Comparison of ENCODE assay signal across 2 cellular contexts in the genomic region with DNA sequence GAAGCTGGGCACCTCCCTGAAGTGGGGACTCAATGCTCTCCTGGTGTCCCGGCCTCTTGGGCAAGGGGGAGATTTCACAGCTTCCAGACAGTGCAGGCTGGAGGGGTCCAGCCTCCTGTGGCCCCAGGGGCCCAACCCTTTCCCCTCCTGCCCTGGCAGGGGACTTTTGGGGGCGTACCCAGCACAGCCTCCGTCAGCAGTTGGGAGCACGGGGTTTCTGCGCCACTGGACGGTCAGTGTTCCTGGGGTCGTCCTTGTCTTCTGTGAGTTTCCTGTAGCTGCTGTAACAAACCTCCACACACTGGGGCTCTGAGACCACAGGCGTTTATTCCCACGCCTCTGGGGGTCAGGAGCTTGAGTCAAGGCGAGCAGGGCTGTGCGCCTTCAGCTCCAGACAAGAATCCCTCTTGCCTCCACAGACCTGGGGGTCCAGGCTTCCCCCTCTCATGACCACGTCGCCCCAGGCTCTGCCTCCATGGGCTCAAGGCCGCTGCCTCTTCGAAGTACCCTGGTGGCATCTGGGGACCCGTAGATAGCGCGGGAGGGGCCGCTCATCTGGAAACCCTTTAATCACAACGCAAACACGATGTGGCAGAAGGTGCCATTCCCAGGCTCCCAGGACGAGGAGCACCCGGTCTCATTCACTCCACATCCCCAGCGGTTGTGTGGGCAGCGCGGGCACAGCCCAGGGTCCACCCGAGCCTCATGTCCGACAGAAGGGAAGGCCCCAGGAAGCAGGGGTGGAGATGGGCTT.
TF ChIP-seq lines count a peak whose summit lies in the region.

No MANE protein-coding gene starts in this region.

TF ChIP-seq in SK-N-SH, 30 proteins besides CTCF, POLR2A, EP300 and RAD21:
- TF ChIP-seq, protein P1, sequence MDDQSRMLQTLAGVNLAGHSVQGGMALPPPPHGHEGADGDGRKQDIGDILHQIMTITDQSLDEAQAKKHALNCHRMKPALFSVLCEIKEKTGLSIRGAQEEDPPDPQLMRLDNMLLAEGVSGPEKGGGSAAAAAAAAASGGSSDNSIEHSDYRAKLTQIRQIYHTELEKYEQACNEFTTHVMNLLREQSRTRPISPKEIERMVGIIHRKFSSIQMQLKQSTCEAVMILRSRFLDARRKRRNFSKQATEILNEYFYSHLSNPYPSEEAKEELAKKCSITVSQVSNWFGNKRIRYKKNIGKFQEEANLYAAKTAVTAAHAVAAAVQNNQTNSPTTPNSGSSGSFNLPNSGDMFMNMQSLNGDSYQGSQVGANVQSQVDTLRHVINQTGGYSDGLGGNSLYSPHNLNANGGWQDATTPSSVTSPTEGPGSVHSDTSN (IDR thresholded peaks at IDR 0.05): no peak
- TF ChIP-seq RCOR1 (IDR thresholded peaks at IDR 0.05; ENCODE audit: low read length): no peak
- TF ChIP-seq YY1 (IDR thresholded peaks at IDR 0.05; ENCODE audit: low read depth): no peak
- no peak for TF ChIP-seq TAF1 (IDR thresholded peaks at IDR 0.05; ENCODE audit: borderline replicate concordance, low read depth, low read length)
- TF ChIP-seq EZH2phosphoT487 (IDR thresholded peaks at IDR 0.05; ENCODE audit: borderline replicate concordance, low read depth): no peak
- TF ChIP-seq, protein P2, sequence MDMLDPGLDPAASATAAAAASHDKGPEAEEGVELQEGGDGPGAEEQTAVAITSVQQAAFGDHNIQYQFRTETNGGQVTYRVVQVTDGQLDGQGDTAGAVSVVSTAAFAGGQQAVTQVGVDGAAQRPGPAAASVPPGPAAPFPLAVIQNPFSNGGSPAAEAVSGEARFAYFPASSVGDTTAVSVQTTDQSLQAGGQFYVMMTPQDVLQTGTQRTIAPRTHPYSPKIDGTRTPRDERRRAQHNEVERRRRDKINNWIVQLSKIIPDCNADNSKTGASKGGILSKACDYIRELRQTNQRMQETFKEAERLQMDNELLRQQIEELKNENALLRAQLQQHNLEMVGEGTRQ (IDR thresholded peaks at IDR 0.05; ENCODE audit: borderline replicate concordance, low read depth, low read length): no peak
- TF ChIP-seq MEF2A (IDR thresholded peaks at IDR 0.05; ENCODE audit: borderline replicate concordance, low read depth): no peak
- no peak for TF ChIP-seq SMC3 (IDR thresholded peaks at IDR 0.05; ENCODE audit: low read depth, low read length)

TF ChIP-seq in SK-N-SH treated with all-trans-retinoic acid at 6 μM for 48 hours, 23 proteins besides CTCF, POLR2A, EP300 and RAD21:
- TF ChIP-seq ZNF565 (CRISPR knock-in tag; conservative IDR thresholded peaks at IDR 0.05; ENCODE audit: low read depth): no peak
- TF ChIP-seq CSDC2 (CRISPR knock-in tag; IDR thresholded peaks at IDR 0.05): no peak
- TF ChIP-seq GLIS3 (CRISPR knock-in tag; IDR thresholded peaks at IDR 0.05): no peak
- TF ChIP-seq OSR1 (CRISPR knock-in tag; IDR thresholded peaks at IDR 0.05): no peak
- no peak for TF ChIP-seq ZFP3 (CRISPR knock-in tag; IDR thresholded peaks at IDR 0.05)
- no peak for TF ChIP-seq ZNF70 (CRISPR knock-in tag; IDR thresholded peaks at IDR 0.05)
- TF ChIP-seq, protein P3, sequence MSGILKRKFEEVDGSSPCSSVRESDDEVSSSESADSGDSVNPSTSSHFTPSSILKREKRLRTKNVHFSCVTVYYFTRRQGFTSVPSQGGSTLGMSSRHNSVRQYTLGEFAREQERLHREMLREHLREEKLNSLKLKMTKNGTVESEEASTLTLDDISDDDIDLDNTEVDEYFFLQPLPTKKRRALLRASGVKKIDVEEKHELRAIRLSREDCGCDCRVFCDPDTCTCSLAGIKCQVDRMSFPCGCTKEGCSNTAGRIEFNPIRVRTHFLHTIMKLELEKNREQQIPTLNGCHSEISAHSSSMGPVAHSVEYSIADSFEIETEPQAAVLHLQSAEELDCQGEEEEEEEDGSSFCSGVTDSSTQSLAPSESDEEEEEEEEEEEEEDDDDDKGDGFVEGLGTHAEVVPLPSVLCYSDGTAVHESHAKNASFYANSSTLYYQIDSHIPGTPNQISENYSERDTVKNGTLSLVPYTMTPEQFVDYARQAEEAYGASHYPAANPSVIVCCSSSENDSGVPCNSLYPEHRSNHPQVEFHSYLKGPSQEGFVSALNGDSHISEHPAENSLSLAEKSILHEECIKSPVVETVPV (CRISPR knock-in tag; IDR thresholded peaks at IDR 0.05): no peak
- no peak for TF ChIP-seq TOX (CRISPR knock-in tag; IDR thresholded peaks at IDR 0.05; ENCODE audit: borderline replicate concordance)
- TF ChIP-seq, protein P4, sequence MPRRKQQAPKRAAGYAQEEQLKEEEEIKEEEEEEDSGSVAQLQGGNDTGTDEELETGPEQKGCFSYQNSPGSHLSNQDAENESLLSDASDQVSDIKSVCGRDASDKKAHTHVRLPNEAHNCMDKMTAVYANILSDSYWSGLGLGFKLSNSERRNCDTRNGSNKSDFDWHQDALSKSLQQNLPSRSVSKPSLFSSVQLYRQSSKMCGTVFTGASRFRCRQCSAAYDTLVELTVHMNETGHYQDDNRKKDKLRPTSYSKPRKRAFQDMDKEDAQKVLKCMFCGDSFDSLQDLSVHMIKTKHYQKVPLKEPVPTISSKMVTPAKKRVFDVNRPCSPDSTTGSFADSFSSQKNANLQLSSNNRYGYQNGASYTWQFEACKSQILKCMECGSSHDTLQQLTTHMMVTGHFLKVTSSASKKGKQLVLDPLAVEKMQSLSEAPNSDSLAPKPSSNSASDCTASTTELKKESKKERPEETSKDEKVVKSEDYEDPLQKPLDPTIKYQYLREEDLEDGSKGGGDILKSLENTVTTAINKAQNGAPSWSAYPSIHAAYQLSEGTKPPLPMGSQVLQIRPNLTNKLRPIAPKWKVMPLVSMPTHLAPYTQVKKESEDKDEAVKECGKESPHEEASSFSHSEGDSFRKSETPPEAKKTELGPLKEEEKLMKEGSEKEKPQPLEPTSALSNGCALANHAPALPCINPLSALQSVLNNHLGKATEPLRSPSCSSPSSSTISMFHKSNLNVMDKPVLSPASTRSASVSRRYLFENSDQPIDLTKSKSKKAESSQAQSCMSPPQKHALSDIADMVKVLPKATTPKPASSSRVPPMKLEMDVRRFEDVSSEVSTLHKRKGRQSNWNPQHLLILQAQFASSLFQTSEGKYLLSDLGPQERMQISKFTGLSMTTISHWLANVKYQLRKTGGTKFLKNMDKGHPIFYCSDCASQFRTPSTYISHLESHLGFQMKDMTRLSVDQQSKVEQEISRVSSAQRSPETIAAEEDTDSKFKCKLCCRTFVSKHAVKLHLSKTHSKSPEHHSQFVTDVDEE (CRISPR knock-in tag; IDR thresholded peaks at IDR 0.05): no peak
- no peak for TF ChIP-seq ZNF8 (CRISPR knock-in tag; IDR thresholded peaks at IDR 0.05)
- TF ChIP-seq ZC3H10 (CRISPR knock-in tag; IDR thresholded peaks at IDR 0.05): no peak
- TF ChIP-seq, protein P5, sequence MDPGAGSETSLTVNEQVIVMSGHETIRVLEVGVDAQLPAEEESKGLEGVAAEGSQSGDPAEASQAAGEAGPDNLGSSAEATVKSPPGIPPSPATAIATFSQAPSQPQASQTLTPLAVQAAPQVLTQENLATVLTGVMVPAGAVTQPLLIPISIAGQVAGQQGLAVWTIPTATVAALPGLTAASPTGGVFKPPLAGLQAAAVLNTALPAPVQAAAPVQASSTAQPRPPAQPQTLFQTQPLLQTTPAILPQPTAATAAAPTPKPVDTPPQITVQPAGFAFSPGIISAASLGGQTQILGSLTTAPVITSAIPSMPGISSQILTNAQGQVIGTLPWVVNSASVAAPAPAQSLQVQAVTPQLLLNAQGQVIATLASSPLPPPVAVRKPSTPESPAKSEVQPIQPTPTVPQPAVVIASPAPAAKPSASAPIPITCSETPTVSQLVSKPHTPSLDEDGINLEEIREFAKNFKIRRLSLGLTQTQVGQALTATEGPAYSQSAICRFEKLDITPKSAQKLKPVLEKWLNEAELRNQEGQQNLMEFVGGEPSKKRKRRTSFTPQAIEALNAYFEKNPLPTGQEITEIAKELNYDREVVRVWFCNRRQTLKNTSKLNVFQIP (CRISPR knock-in tag; IDR thresholded peaks at IDR 0.05; ENCODE audit: borderline replicate concordance, low read depth): no peak
- no peak for TF ChIP-seq RARB (CRISPR knock-in tag; IDR thresholded peaks at IDR 0.05)
- TF ChIP-seq, protein P6, sequence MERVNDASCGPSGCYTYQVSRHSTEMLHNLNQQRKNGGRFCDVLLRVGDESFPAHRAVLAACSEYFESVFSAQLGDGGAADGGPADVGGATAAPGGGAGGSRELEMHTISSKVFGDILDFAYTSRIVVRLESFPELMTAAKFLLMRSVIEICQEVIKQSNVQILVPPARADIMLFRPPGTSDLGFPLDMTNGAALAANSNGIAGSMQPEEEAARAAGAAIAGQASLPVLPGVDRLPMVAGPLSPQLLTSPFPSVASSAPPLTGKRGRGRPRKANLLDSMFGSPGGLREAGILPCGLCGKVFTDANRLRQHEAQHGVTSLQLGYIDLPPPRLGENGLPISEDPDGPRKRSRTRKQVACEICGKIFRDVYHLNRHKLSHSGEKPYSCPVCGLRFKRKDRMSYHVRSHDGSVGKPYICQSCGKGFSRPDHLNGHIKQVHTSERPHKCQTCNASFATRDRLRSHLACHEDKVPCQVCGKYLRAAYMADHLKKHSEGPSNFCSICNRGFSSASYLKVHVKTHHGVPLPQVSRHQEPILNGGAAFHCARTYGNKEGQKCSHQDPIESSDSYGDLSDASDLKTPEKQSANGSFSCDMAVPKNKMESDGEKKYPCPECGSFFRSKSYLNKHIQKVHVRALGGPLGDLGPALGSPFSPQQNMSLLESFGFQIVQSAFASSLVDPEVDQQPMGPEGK (CRISPR knock-in tag; IDR thresholded peaks at IDR 0.05; ENCODE audit: borderline replicate concordance): no peak
- no peak for TF ChIP-seq PPARA (CRISPR knock-in tag; IDR thresholded peaks at IDR 0.05; ENCODE audit: borderline replicate concordance)
- TF ChIP-seq BACH2 (CRISPR knock-in tag; IDR thresholded peaks at IDR 0.05; ENCODE audit: borderline replicate concordance): no peak
